ENCODE assay signal across 14 cellular contexts in the genomic region with DNA sequence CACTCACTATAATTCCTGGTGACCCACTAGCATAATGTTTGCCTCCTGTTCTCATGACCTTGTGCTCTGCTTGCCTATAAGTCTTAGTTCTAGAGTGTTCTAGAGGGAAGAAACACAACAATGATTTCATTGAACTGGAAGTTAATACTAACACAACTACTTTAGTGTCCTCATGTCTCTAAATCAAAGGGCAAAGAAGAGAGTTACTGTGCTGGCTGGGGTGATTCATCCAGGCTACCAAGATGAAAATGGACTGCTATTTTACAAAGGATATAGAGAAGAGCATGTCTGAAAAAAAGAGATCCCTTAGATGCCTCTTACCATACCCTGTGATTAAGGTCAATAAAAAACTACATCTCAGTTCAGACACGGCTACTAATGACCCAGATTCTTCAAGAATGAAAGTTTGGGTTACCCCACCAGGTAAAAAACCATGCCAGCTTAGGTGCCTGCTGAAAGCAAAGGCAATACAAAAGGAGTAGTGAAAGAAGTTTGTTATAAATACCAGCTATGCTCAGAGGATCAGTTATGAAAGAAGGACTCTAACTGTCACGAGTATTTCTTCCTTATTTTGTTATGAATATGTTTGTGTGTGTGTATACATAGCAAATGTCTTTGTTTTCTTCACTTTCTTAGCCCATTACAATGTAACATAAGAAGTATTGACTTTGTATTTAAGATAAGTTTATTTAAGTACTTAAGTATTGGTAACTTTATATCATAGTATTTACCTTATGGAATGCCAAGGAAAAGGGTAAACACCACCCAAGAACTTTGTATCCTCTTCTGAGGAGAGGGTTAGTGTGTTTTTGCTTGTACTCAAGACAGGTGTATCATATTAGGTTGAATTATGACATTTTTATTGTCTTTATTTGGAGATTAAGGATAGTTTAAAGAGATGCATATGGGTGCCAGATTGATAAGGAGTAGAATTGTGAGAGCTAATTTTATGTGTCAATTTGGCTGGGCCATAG.
DNase-seq lines count a peak whose midpoint lies in the region; ATAC-seq, FAIRE-seq and TF ChIP-seq lines count a peak whose summit lies in the region.
"Had no signal": no experiment of that assay in that cellular context is flagged by ENCODE, and none has a peak within 500 bp of the region (broad histone marks: within the 10 kb centered on the region; RNA-seq: fewer than 3 reads in every experiment).

No MANE protein-coding gene starts in this region.

- TF ChIP-seq CTCF in WTC11 (IDR thresholded peaks at IDR 0.05), result no peak

- peaks cover 0 to 9% (median 8%) of the 10 kb centered on the region in 3 donors for H3K36me3 Mint-ChIP-seq in immature natural killer cell
- peaks cover 3% of the 10 kb centered on the region; the same call in 1 of the 2 replicates for H3K36me3 Mint-ChIP-seq in WTC11

- intact Hi-C loops in head of caudate nucleus (cut with DNase I), result no loop called here

- H3K4me3 Mint-ChIP-seq in immature natural killer cell (no peak overlapping the region), WTC11 (no peak overlapping the region)

- ATAC-seq in GM18867 (IDR thresholded peaks at IDR 0.05; ENCODE audit: unreplicated experiment) (peak; percentile 89), HG02642 (IDR thresholded peaks at IDR 0.05; ENCODE audit: poor library complexity, unreplicated experiment) (peak; percentile 80), HG03571 (IDR thresholded peaks at IDR 0.05; ENCODE audit: unreplicated experiment) (peak; percentile 79), WTC11 (no peak)

- H3K27me3 Mint-ChIP-seq in immature natural killer cell (ENCODE audit: low read depth in 3 of 3), result peaks cover 2 to 4% (median 3%) of the 10 kb centered on the region in 3 donors
- H3K27me3 Mint-ChIP-seq in WTC11 (ENCODE audit: low read depth), result no peaks in the 10 kb centered on the region

- POLR2A ChIA-PET in WTC11 (lab: Charles Lee), result no interaction called here

- FAIRE-seq in GM19239 (lab: Jason Lieb, UNC), result no peak
- FAIRE-seq: G401.6 had no signal

- H3K4me1 Mint-ChIP-seq in immature natural killer cell, result peaks cover 41 to 74% of the 10 kb centered on the region in 2 donors
- no peaks in the 10 kb centered on the region for H3K4me1 Mint-ChIP-seq in WTC11

- CTCF ChIA-PET in WTC11 (lab: Charles Lee), result no interaction called here

- DNase-seq in immature natural killer cell (no peak), GM19239 (ENCODE audit: insufficient read length, low spot score) (no peak), NK-92 (lab: John Stamatoyannopoulos, UW; ENCODE audit: unreplicated experiment) (no peak), WTC11 (ENCODE audit: low spot score) (no peak), head of caudate nucleus (no peak)
- DNase-seq: activated CD4-positive, CD25-positive, alpha-beta regulatory T cell treated with anti-CD3 and anti-CD28 coated beads, Interleukin-2, amount 50 U/mL, for 72 hours; activated T-cell treated with anti-CD3 and anti-CD28 coated beads, Interleukin-2, amount 50 U/mL, for 48 hours; C1 segment of cervical spinal cord; glutamatergic neuron; stimulated activated CD4-positive, alpha-beta T cell treated with anti-CD3 and anti-CD28 coated beads, Interleukin-15, amount 100 ng/mL, for 24 hours had no signal

- peak overlapping the region in 5 of 6 donors; percentile 1 to 69 (median 48) for H3K27ac Mint-ChIP-seq in immature natural killer cell
- no peak overlapping the region for H3K27ac Mint-ChIP-seq in WTC11

- H3K9me3 Mint-ChIP-seq in immature natural killer cell, result peaks cover 0 to 6% (median under 1%) of the 10 kb centered on the region in 6 donors
- H3K9me3 Mint-ChIP-seq in WTC11, result peaks cover 18% of the 10 kb centered on the region

TF ChIP-seq in WTC11, 78 proteins besides CTCF, POLR2A, EP300 and RAD21:
- TF ChIP-seq, protein P1, sequence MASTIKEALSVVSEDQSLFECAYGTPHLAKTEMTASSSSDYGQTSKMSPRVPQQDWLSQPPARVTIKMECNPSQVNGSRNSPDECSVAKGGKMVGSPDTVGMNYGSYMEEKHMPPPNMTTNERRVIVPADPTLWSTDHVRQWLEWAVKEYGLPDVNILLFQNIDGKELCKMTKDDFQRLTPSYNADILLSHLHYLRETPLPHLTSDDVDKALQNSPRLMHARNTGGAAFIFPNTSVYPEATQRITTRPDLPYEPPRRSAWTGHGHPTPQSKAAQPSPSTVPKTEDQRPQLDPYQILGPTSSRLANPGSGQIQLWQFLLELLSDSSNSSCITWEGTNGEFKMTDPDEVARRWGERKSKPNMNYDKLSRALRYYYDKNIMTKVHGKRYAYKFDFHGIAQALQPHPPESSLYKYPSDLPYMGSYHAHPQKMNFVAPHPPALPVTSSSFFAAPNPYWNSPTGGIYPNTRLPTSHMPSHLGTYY (CRISPR knock-in tag; IDR thresholded peaks at IDR 0.05), result no peak
- no peak for TF ChIP-seq ZNF263 (CRISPR knock-in tag; IDR thresholded peaks at IDR 0.05; ENCODE audit: low read depth)
- TF ChIP-seq, protein P2, sequence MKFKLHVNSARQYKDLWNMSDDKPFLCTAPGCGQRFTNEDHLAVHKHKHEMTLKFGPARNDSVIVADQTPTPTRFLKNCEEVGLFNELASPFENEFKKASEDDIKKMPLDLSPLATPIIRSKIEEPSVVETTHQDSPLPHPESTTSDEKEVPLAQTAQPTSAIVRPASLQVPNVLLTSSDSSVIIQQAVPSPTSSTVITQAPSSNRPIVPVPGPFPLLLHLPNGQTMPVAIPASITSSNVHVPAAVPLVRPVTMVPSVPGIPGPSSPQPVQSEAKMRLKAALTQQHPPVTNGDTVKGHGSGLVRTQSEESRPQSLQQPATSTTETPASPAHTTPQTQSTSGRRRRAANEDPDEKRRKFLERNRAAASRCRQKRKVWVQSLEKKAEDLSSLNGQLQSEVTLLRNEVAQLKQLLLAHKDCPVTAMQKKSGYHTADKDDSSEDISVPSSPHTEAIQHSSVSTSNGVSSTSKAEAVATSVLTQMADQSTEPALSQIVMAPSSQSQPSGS (CRISPR knock-in tag; IDR thresholded peaks at IDR 0.05; ENCODE audit: borderline replicate concordance, low read depth), result no peak
- no peak for TF ChIP-seq TP53 (CRISPR knock-in tag; IDR thresholded peaks at IDR 0.05)
- TF ChIP-seq NR3C1 (CRISPR knock-in tag; conservative IDR thresholded peaks at IDR 0.05; ENCODE audit: low read depth), result no peak
- TF ChIP-seq, protein P3, sequence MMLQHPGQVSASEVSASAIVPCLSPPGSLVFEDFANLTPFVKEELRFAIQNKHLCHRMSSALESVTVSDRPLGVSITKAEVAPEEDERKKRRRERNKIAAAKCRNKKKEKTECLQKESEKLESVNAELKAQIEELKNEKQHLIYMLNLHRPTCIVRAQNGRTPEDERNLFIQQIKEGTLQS (CRISPR knock-in tag; conservative IDR thresholded peaks at IDR 0.05), result no peak
- no peak for TF ChIP-seq HMGA2 (CRISPR knock-in tag; IDR thresholded peaks at IDR 0.05)
- TF ChIP-seq, protein P4, sequence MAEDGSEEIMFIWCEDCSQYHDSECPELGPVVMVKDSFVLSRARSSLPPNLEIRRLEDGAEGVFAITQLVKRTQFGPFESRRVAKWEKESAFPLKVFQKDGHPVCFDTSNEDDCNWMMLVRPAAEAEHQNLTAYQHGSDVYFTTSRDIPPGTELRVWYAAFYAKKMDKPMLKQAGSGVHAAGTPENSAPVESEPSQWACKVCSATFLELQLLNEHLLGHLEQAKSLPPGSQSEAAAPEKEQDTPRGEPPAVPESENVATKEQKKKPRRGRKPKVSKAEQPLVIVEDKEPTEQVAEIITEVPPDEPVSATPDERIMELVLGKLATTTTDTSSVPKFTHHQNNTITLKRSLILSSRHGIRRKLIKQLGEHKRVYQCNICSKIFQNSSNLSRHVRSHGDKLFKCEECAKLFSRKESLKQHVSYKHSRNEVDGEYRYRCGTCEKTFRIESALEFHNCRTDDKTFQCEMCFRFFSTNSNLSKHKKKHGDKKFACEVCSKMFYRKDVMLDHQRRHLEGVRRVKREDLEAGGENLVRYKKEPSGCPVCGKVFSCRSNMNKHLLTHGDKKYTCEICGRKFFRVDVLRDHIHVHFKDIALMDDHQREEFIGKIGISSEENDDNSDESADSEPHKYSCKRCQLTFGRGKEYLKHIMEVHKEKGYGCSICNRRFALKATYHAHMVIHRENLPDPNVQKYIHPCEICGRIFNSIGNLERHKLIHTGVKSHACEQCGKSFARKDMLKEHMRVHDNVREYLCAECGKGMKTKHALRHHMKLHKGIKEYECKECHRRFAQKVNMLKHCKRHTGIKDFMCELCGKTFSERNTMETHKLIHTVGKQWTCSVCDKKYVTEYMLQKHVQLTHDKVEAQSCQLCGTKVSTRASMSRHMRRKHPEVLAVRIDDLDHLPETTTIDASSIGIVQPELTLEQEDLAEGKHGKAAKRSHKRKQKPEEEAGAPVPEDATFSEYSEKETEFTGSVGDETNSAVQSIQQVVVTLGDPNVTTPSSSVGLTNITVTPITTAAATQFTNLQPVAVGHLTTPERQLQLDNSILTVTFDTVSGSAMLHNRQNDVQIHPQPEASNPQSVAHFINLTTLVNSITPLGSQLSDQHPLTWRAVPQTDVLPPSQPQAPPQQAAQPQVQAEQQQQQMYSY (CRISPR knock-in tag; IDR thresholded peaks at IDR 0.05), result no peak
- TF ChIP-seq FOXK1 (CRISPR knock-in tag; IDR thresholded peaks at IDR 0.05), result no peak
- no peak for TF ChIP-seq ZNF121 (CRISPR knock-in tag; IDR thresholded peaks at IDR 0.05)
- TF ChIP-seq TCF7 (CRISPR knock-in tag; IDR thresholded peaks at IDR 0.05; ENCODE audit: low read depth), result no peak
TF ChIP-seq in WTC11: peak in this region for 0.
